8 cellular contexts compared by ENCODE assay signal in genomic region chr1:211675230-211676105, GRCh38. TPM values are rescaled to one million over a fixed set of nuclear protein-coding genes. Genes with fewer than 3 reads are reported as not detected.
A peak's percentile ranks its signal among the peaks of the same experiment; 100 is the strongest.
DNase-seq lines count a peak whose midpoint lies in the region; ATAC-seq and TF ChIP-seq lines count a peak whose summit lies in the region.

NEK2 (minus strand) TSS chr1:211675621; CDS start chr1:211675479, 142 bp downstream.

- DNase-seq in Caco-2 (peak; percentile 96 to 98), HT-29 (ENCODE audit: low spot score) (peak; percentile 99), NOMO-1 treated with DMSO at 0.1 percent for 48 hours (lab: John Stamatoyannopoulos, UW; ENCODE audit: unreplicated experiment) (peak; percentile 95), endodermal cell (peak; percentile 99), mesenteric fat pad (ENCODE audit: low spot score) (peak; percentile 92)
- peak; percentile 66 for DNase-seq in stimulated activated CD8-positive, alpha-beta memory T cell treated with anti-CD3 and anti-CD28 coated beads, Interleukin-15, amount 100 ng/mL, for 1 hour (ENCODE audit: low read depth)

- H3K4me3 ChIP-seq in Caco-2 (ENCODE audit: low read depth, low read length) = peak within 1 kb of the TSS; percentile 83
- peak within 1 kb of the TSS; percentile 87 for H3K4me3 ChIP-seq in endodermal cell (ENCODE audit: low read length)

- no peaks in the 10 kb centered on the region; the same call in 1 of the 2 replicates for H3K36me3 ChIP-seq in Caco-2 (ENCODE audit: control insufficient read depth, insufficient read depth, low read length)
- H3K36me3 ChIP-seq in endodermal cell (ENCODE audit: control insufficient read depth, insufficient read depth, low read length) = peaks cover 22% of the 10 kb centered on the region

- H3K27me3 Mint-ChIP-seq in Caco-2 (ENCODE audit: insufficient read depth, unreplicated experiment) (no peaks in the 10 kb centered on the region), endodermal cell (ENCODE audit: insufficient read depth) (no peaks in the 10 kb centered on the region)

- H3K9ac ChIP-seq in endodermal cell (ENCODE audit: extremely low read depth, low read length, poor library complexity, severe bottlenecking) = peak within 1 kb of the TSS; percentile 38

- no peaks in the 10 kb centered on the region for H3K9me3 Mint-ChIP-seq in Caco-2 (ENCODE audit: unreplicated experiment)
- H3K9me3 Mint-ChIP-seq in endodermal cell = no peaks in the 10 kb centered on the region

- peak within 1 kb of the TSS; percentile 61 for H3K27ac ChIP-seq in endodermal cell (ENCODE audit: low read depth, low read length)

- TF ChIP-seq CTCF in Caco-2 (IDR thresholded peaks at IDR 0.05; ENCODE audit: insufficient read depth in 1 of 2, low read depth in 1 of 2, low read length in 1 of 2, severe bottlenecking in 1 of 2, unreplicated experiment in 1 of 2) (no peak), endodermal cell (conservative IDR thresholded peaks at IDR 0.05) (peak; percentile 37)

- H3K4me1 Mint-ChIP-seq in Caco-2 (ENCODE audit: low read depth, unreplicated experiment) = peaks cover 17% of the 10 kb centered on the region
- peaks cover 16% of the 10 kb centered on the region for H3K4me1 Mint-ChIP-seq in endodermal cell

- POLR2A ChIA-PET in Caco-2 (lab: Charles Lee) = interaction anchor here (1.1 to 2.0 kb wide), 3 partner anchors 8 to 360 kb away, joined by 3 to 14 read pairs (median 13); partner anchors contain the start of genes DTL and INTS7
- POLR2A ChIA-PET in activated CD8-positive, alpha-beta memory T cell treated with anti-CD3 and anti-CD28 coated beads for 36 hours (lab: Charles Lee) = interaction anchor here (0.7 kb wide), 1 partner anchor 257 kb away, joined by 3 read pairs; no protein-coding TSS in a partner anchor

- H3K4me3 Mint-ChIP-seq in Caco-2 (ENCODE audit: unreplicated experiment) (peak within 1 kb of the TSS; percentile 91), endodermal cell (peak within 1 kb of the TSS; percentile 93)

- H3K36me3 Mint-ChIP-seq in Caco-2 (ENCODE audit: insufficient read depth, unreplicated experiment) = peaks cover 42% of the 10 kb centered on the region
- peaks cover 22% of the 10 kb centered on the region for H3K36me3 Mint-ChIP-seq in endodermal cell (ENCODE audit: low read depth)

- BruUV-seq in Caco-2 (replicated peaks; lab: Mats Ljungman, UMichigan) = no TSS peak

- 1% methylated on average over 29 to 58 of the region's 58 CpGs for WGBS in endodermal cell (ENCODE audit: insufficient coverage in 1 of 2, insufficient read length in 1 of 2), 2 experiments

- H3K9me3 ChIP-seq in Caco-2 (no peaks in the 10 kb centered on the region), endodermal cell (ENCODE audit: control insufficient read depth, low read length) (no peaks in the 10 kb centered on the region)

- H3K27me3 ChIP-seq in Caco-2 (replicated peaks; ENCODE audit: control insufficient read depth, insufficient read depth, low read length) = no peaks in the 10 kb centered on the region
- no peaks in the 10 kb centered on the region for H3K27me3 ChIP-seq in endodermal cell (ENCODE audit: control insufficient read depth, insufficient read depth, low read length, poor library complexity, severe bottlenecking)

- H3K4me1 ChIP-seq in Caco-2 = no peaks in the 10 kb centered on the region
- H3K4me1 ChIP-seq in endodermal cell (ENCODE audit: control insufficient read depth, insufficient read depth, low read length) = peaks cover 5% of the 10 kb centered on the region

- H3K27ac Mint-ChIP-seq in Caco-2 (ENCODE audit: unreplicated experiment) (peak within 1 kb of the TSS; percentile 95), endodermal cell (peak within 1 kb of the TSS; percentile 95)

- ATAC-seq in GM21360 (IDR thresholded peaks at IDR 0.05; ENCODE audit: unreplicated experiment) = peak; percentile 98

- CTCF ChIA-PET in Caco-2 (lab: Charles Lee) = interaction anchor here (0.6 to 2.4 kb wide), 4 partner anchors 8 to 360 kb away, joined by 3 to 21 read pairs (median 6); partner anchors contain the start of genes DTL and INTS7
- CTCF ChIA-PET in activated CD8-positive, alpha-beta memory T cell treated with anti-CD3 and anti-CD28 coated beads for 36 hours (lab: Charles Lee) = interaction anchor here (0.7 to 1.7 kb wide), 5 partner anchors 10 to 780 kb away, joined by 3 to 5 read pairs (median 4); no protein-coding TSS in a partner anchor

- intact Hi-C loops in Caco-2 (cut with micrococcal nuclease; ENCODE audit: unreplicated experiment) = loop anchor here (1.0 kb wide), 2 partner anchors 8 to 360 kb away; partner anchors contain the start of genes DTL and INTS7

RNA-seq across cellular contexts. Expression of gene NEK2, which starts in this region (rescaled TPM):
- total RNA-seq in Caco-2 (2022) (32.1 and 34.7 TPM in 2 replicates), endodermal cell (100 to 1,000 TPM in 1 of 2 donors, 10 to 100 TPM in 1; 42.3 to 101 TPM), mesenteric fat pad (not detected)
- 30.5 and 36.4 TPM in 2 replicates for total RNA-seq in HT-29 (2014; rRNA removed; shearing (Covaris generic))
- 10 to 100 TPM; 17.2 to 19.2 TPM for total RNA-seq in activated CD8-positive, alpha-beta memory T cell treated with anti-CD3 and anti-CD28 coated beads for 36 hours
- 59.8 TPM for polyA plus RNA-seq in endodermal cell (2013, experiment 1 of 2)
- 62.4 TPM for polyA plus RNA-seq in endodermal cell (2013, experiment 2 of 2)

Comparison
In these comparisons a context has a peak if more than half of its experiments do, and no peak if none do; other contexts are left out.
1. Peak in every context shown above with its lines: DNase-seq, ATAC-seq, H3K4me3 ChIP-seq and H3K27ac ChIP-seq.
2. RNA of gene NEK2 (total RNA-seq): 42.3 to 101 TPM in endodermal cell, 32.1 to 34.7 TPM in Caco-2, 30.5 to 36.4 TPM in HT-29 and 17.2 to 19.2 TPM in activated CD8-positive, alpha-beta memory T cell treated with anti-CD3 and anti-CD28 coated beads for 36 hours; not detected in mesenteric fat pad (single experiment); every median in the first group is over 10 times any median in the second.
3. Peak in DNase-seq in mesenteric fat pad; RNA of the gene not detected or under 1 TPM.